7 cellular contexts compared by ENCODE assay signal in the genomic region with DNA sequence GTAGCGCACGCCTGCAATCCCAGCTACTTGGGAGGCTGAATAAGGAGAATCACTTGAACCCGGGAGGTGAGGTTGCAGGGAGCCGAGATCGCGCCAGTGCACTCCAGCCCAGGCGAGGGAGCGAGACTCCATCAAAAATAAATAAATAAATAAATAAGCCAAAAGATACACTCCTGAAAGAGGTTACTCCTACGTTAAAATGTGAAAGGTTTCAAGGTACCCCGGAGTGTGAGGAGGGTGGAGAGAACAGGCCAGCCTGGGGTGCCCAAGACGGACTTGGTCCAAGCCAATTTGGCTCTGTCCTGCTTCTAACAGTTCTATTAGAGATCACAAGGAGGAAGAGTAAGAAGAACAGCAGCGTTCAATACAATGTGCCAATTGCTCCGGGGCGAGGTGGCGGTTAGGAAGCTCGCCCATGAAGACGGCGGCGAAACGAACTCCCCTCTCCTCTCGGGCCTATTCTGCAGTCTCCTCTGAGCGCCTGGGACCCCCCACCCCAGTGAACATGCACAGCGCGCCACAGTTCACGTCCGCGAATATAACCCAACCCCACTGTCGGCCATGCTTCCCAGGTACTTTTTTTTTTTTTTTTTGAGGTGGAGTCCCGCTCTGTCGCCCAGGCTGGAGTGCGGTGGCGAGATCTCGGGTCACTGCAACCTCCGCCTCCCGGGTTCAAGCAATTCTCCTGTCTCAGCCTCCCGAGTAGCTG. TPM values are rescaled to one million over a fixed set of nuclear protein-coding genes. Genes with fewer than 3 reads are reported as not detected.
DNase-seq lines count a peak whose midpoint lies in the region; ATAC-seq, FAIRE-seq and TF ChIP-seq lines count a peak whose summit lies in the region.

No MANE protein-coding gene starts in this region.

- peak overlapping the region; percentile 49 to 86 (median 60) for H3K4me3 ChIP-seq in pancreas

- no peaks in the 10 kb centered on the region for H3K36me3 ChIP-seq in pancreas

- 16 to 18% methylated on average over 36 of the region's 36 CpGs for WGBS in pancreas, 2 donors

- ATAC-seq in foreskin keratinocyte (peak; percentile 4), pancreas (peak; percentile 9 to 25 (median 21)), GM21717 (IDR thresholded peaks at IDR 0.05; ENCODE audit: unreplicated experiment) (no peak)

- no peak for DNase-seq in GM12892 (ENCODE audit: insufficient read length)
- DNase-seq in M059J (ENCODE audit: low read depth): peak; percentile 13
- DNase-seq in activated CD8-positive, alpha-beta memory T cell treated with anti-CD3 and anti-CD28 coated beads, Interleukin-2, amount 50 U/mL, for 48 hours: peak; percentile 64
- peak in 1 of 2 donors; percentile 28 for DNase-seq in foreskin keratinocyte
- peak; percentile 23 to 60 (median 40) for DNase-seq in pancreas
- no peak for DNase-seq in mucosa of gallbladder (ENCODE audit: low spot score)

- no peak for TF ChIP-seq CTCF in foreskin keratinocyte (conservative IDR thresholded peaks at IDR 0.05)
- TF ChIP-seq CTCF in pancreas (IDR thresholded peaks at IDR 0.05): no peak

- H3K27ac ChIP-seq in foreskin keratinocyte: peak overlapping the region; percentile 33
- H3K27ac ChIP-seq in pancreas: peak overlapping the region; percentile 70 to 90 (median 86)

- FAIRE-seq in GM12892 (lab: Jason Lieb, UNC) (no peak), pancreas (lab: Jason Lieb, UNC) (no peak)

- no peaks in the 10 kb centered on the region for H3K9me3 ChIP-seq in pancreas

- 0 out of 2 replicates have a peak, but pooled peaks have one; percentile 12 for TF ChIP-seq POLR2A in GM12892 (IDR thresholded peaks at IDR 0.05; ENCODE audit: low read depth, low read length)

- H3K27me3 ChIP-seq in foreskin keratinocyte (no peaks in the 10 kb centered on the region), pancreas (no peaks in the 10 kb centered on the region)

- H3K4me1 ChIP-seq in foreskin keratinocyte: peaks cover 6% of the 10 kb centered on the region
- peaks cover 0 to 14% (median 6%) of the 10 kb centered on the region in 3 donors for H3K4me1 ChIP-seq in pancreas

- intact Hi-C loops in pancreas (cut with DNase I): no loop called here

RNA-seq across cellular contexts. Expression of gene ELP6, which starts 0.9 kb away (rescaled TPM):
- polyA plus RNA-seq in GM12892 (2012; ENCODE audit: missing spikeins): 33.0 TPM
- 20.4 and 24.5 TPM in 2 replicates for total RNA-seq in M059J (2014; rRNA removed; shearing (Covaris generic))
- total RNA-seq in foreskin keratinocyte (39.8 and 43.7 TPM in 2 replicates), pancreas (10 to 100 TPM in 3 of 6 donors, 1 to 10 TPM in 3; 7.4 to 12.8 (median 9.9) TPM), mucosa of gallbladder (23.8 TPM)
- polyA plus RNA-seq in foreskin keratinocyte (52.3 and 55.5 TPM in 2 replicates), pancreas (10 to 100 TPM; 19.5 to 25.6 TPM)

RNA-seq across cellular contexts. Expression of gene SCAP, which starts 36.8 kb away (rescaled TPM):
- polyA plus RNA-seq in GM12892 (2012; ENCODE audit: missing spikeins): 18.5 TPM
- 26.2 and 40.1 TPM in 2 replicates for total RNA-seq in M059J (2014; rRNA removed; shearing (Covaris generic))
- total RNA-seq in foreskin keratinocyte: 50.5 and 54.7 TPM in 2 replicates
- polyA plus RNA-seq in foreskin keratinocyte: 33.0 and 36.2 TPM in 2 replicates
- 10 to 100 TPM; 29.0 to 47.9 (median 36.3) TPM for total RNA-seq in pancreas
- polyA plus RNA-seq in pancreas: 10 to 100 TPM; 48.8 to 59.5 TPM
- total RNA-seq in mucosa of gallbladder: 137 TPM

Comparison
In these comparisons a context has a peak if more than half of its experiments do, and no peak if none do; other contexts are left out.
1. DNase-seq: peak in M059J (single experiment), activated CD8-positive, alpha-beta memory T cell treated with anti-CD3 and anti-CD28 coated beads, Interleukin-2, amount 50 U/mL, for 48 hours (single experiment) and pancreas (6 of 6); none in GM12892 (single experiment) and mucosa of gallbladder (single experiment).